ENCODE assay signal across 9 cellular contexts in genomic region chr9:5389109-5389732, GRCh38. TPM values are rescaled to one million over a fixed set of nuclear protein-coding genes. Genes with fewer than 3 reads are reported as not detected.
DNase-seq lines count a peak whose midpoint lies in the region; ATAC-seq and FAIRE-seq lines count a peak whose summit lies in the region.
"Had no signal": no experiment of that assay in that cellular context is flagged by ENCODE, and none has a peak within 500 bp of the region (broad histone marks: within the 10 kb centered on the region; RNA-seq: fewer than 3 reads in every experiment).

No MANE protein-coding gene starts in this region.

- peak; percentile 39 for DNase-seq in stimulated activated CD4-positive, alpha-beta T cell treated with anti-CD3 and anti-CD28 coated beads, Interleukin-1b, Interleukin-23, amount 100 ng/mL, for 48 hours
- DNase-seq in stimulated activated CD4-positive, alpha-beta T cell treated with anti-CD3 and anti-CD28 coated beads, Interleukin-4, amount 100 ng/mL, for 1 hour = no peak
- DNase-seq in HPDE6-E6E7 (ENCODE audit: extremely low spot score) (peak; percentile 6), astrocyte of the hippocampus (ENCODE audit: low read depth, low spot score) (peak; percentile 88), urothelium cell line (ENCODE audit: low spot score) (peak; percentile 44), COR-L47 (lab: John Stamatoyannopoulos, UW) (no peak), dermis blood vessel endothelial cell (no peak)
- DNase-seq: activated CD4-positive, CD25-positive, alpha-beta regulatory T cell had no signal

- ATAC-seq in HG02973 (IDR thresholded peaks at IDR 0.05; ENCODE audit: unreplicated experiment) = no peak

- FAIRE-seq in urothelium cell line (lab: Jason Lieb, UNC) = no peak

RNA-seq across cellular contexts. Expression of gene PLGRKT, which starts 48.5 kb away (rescaled TPM):
- 6.3 and 7.0 TPM in 2 replicates for total RNA-seq in dermis blood vessel endothelial cell

RNA-seq across cellular contexts. Expression of gene RLN1, which starts 49.5 kb away (rescaled TPM):
- not detected in 2 replicates for total RNA-seq in dermis blood vessel endothelial cell

Comparison
In these comparisons a context has a peak if more than half of its experiments do, and no peak if none do; other contexts are left out.
1. DNase-seq: peak in stimulated activated CD4-positive, alpha-beta T cell treated with anti-CD3 and anti-CD28 coated beads, Interleukin-1b, Interleukin-23, amount 100 ng/mL, for 48 hours (single experiment), HPDE6-E6E7 (single experiment), astrocyte of the hippocampus (single experiment) and urothelium cell line (single experiment); none in stimulated activated CD4-positive, alpha-beta T cell treated with anti-CD3 and anti-CD28 coated beads, Interleukin-4, amount 100 ng/mL, for 1 hour (single experiment), COR-L47 (single experiment) and dermis blood vessel endothelial cell (single experiment).